ENCODE assay signal across 23 cellular contexts in the genomic region with DNA sequence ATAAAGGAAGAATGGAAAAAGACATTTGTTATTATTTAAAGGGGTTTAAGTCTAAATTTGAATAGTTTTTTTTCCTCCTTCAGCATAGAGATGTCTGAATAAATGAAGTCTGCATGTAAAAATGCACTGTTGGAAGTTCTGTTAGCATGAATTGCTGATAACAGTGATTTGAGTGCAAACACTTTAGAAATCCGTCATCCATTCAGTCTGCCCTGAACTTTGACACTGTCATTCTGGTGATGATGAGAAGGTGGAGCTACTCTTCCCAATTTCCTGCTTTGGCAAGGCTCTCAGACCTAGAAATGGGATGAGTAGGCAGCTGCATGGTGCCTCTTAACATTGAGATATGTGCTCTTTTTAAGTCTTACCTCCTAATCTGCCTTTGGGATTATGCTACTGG.
"Had no signal": no experiment of that assay in that cellular context is flagged by ENCODE, and none has a peak within 500 bp of the region (broad histone marks: within the 10 kb centered on the region; RNA-seq: fewer than 3 reads in every experiment).

No MANE protein-coding gene starts in this region.

- H3K27me3 ChIP-seq: esophagus muscularis mucosa, heart right ventricle, neutrophil, right lobe of liver, testis, transverse colon had no signal

- DNase-seq: activated CD4-positive, alpha-beta T cell treated with anti-CD3 and anti-CD28 coated beads, Interleukin-2, amount 50 U/mL, for 1 hour; activated CD4-positive, CD25-positive, alpha-beta regulatory T cell treated with anti-CD3 and anti-CD28 coated beads, Interleukin-2, amount 50 U/mL, for 72 hours; activated CD8-positive, alpha-beta T cell treated with anti-CD3 and anti-CD28 coated beads for 36 hours; activated naive CD4-positive, alpha-beta T cell; activated T-cell treated with anti-CD3 and anti-CD28 coated beads, Interleukin-2, amount 50 U/mL, for 4 hours; dermis blood vessel endothelial cell; effector CD4-positive, alpha-beta T cell; foreskin melanocyte; heart right ventricle; kidney glomerular epithelial cell; left ventricle myocardium superior; naive B cell; nephron progenitor cell; right lobe of liver; stimulated activated CD4-positive, alpha-beta T cell treated with anti-CD3 and anti-CD28 coated beads, Interleukin-12 subunit alpha, Interleukin-12 subunit beta, amount 100 ng/mL, for 4 hours; stimulated activated CD4-positive, alpha-beta T cell treated with anti-CD3 and anti-CD28 coated beads, Interleukin-4, amount 100 ng/mL, for 1 hour; stimulated activated naive CD8-positive, alpha-beta T cell treated with anti-CD3 and anti-CD28 coated beads, Interleukin-15, Interleukin-2, amounts not matched to agents 100 U/mL and 50 U/mL, for 24 hours; testis; transverse colon had no signal

- H3K4me3 ChIP-seq: esophagus muscularis mucosa, heart right ventricle, right lobe of liver, testis, transverse colon had no signal

- H3K4me3 Mint-ChIP-seq: activated CD8-positive, alpha-beta T cell treated with anti-CD3 and anti-CD28 coated beads for 36 hours; activated T-cell treated with anti-CD3 and anti-CD28 coated beads, Interleukin-2, amount 50 U/mL, for 4 hours; naive B cell; nephron progenitor cell had no signal

- H3K9me3 ChIP-seq: esophagus muscularis mucosa, heart right ventricle, right lobe of liver, testis, transverse colon had no signal

- H3K27me3 Mint-ChIP-seq: activated CD8-positive, alpha-beta T cell treated with anti-CD3 and anti-CD28 coated beads for 36 hours; naive B cell; progenitor cell of endocrine pancreas had no signal

- H3K9me3 Mint-ChIP-seq: activated T-cell treated with anti-CD3 and anti-CD28 coated beads, Interleukin-2, amount 50 U/mL, for 4 hours had no signal

- ATAC-seq: activated CD8-positive, alpha-beta T cell treated with anti-CD3 and anti-CD28 coated beads for 36 hours; activated naive CD4-positive, alpha-beta T cell treated with anti-CD3 and anti-CD28 coated beads, Interleukin-2, amount 50 U/mL, for 72 hours; activated T-cell treated with anti-CD3 and anti-CD28 coated beads, Interleukin-2, amount 50 U/mL, for 4 hours; heart right ventricle; left ventricle myocardium superior; stimulated activated naive CD8-positive, alpha-beta T cell treated with anti-CD3 and anti-CD28 coated beads, Interleukin-15, Interleukin-2, amounts not matched to agents 100 U/mL and 50 U/mL, for 24 hours had no signal

- H3K27ac ChIP-seq: esophagus muscularis mucosa, heart right ventricle, neutrophil, right lobe of liver, testis, transverse colon had no signal

- H3K27ac Mint-ChIP-seq: activated CD8-positive, alpha-beta T cell treated with anti-CD3 and anti-CD28 coated beads for 36 hours; naive B cell; nephron progenitor cell; progenitor cell of endocrine pancreas had no signal

- H3K4me1 ChIP-seq: testis had no signal

- H3K4me1 Mint-ChIP-seq: naive B cell, nephron progenitor cell had no signal
